In the genomic region with DNA sequence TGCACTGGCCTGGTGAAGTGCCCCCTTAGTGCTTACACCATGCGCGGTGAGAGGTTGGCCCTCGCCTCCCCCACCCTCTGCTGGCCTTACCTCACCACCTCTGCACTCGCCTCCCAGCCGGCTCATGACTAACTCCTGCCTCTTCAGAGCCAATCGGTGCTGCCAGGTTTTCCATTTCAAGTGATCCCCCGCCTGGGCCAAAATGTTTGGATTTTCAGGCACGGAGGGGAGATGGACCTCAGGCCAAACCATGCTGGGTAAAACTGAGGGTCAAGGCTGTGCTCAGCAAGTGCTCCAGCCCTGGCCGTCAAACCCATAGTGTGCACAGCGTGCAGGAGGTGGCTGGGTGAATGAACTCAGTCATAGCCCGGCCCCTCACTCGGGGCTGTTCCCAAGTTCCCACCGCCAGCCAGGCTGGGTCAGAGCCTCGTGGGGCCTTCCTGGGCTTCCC, we compare ENCODE assay signal across 10 cellular contexts.
DNase-seq lines count a peak whose midpoint lies in the region; ATAC-seq lines count a peak whose summit lies in the region.
"Had no signal": no experiment of that assay in that cellular context is flagged by ENCODE, and none has a peak within 500 bp of the region (broad histone marks: within the 10 kb centered on the region; RNA-seq: fewer than 3 reads in every experiment).

No MANE protein-coding gene starts in this region.

- H3K4me1 Mint-ChIP-seq in effector memory CD8-positive, alpha-beta T cell (ENCODE audit: low read depth in 2 of 2): peaks cover 11 to 16% of the 10 kb centered on the region in 2 donors

- H3K4me3 Mint-ChIP-seq in effector memory CD8-positive, alpha-beta T cell: no peak overlapping the region

- ATAC-seq in left ventricle myocardium superior: no peak
- ATAC-seq in effector memory CD8-positive, alpha-beta T cell (replicated peaks): no peak
- ATAC-seq in HG02571 (IDR thresholded peaks at IDR 0.05; ENCODE audit: unreplicated experiment): no peak

- no peaks in the 10 kb centered on the region for H3K9me3 Mint-ChIP-seq in effector memory CD8-positive, alpha-beta T cell

- peaks cover 0 to 13% of the 10 kb centered on the region in 2 donors for H3K27me3 Mint-ChIP-seq in effector memory CD8-positive, alpha-beta T cell

- no peak overlapping the region for H3K27ac Mint-ChIP-seq in effector memory CD8-positive, alpha-beta T cell

- intact Hi-C loops in cardiac septum (cut with DNase I) (no loop called here), left ventricle myocardium superior (cut with micrococcal nuclease) (no loop called here)

- H3K36me3 Mint-ChIP-seq in effector memory CD8-positive, alpha-beta T cell (ENCODE audit: insufficient read depth): no peaks in the 10 kb centered on the region

- DNase-seq in cardiac septum (ENCODE audit: low spot score) (peak; percentile 76), left ventricle myocardium superior (no peak), dermis blood vessel endothelial cell (peak; percentile 73), lung microvascular endothelial cell (ENCODE audit: low read depth in 2 of 2) (peak; percentile 45 to 71), COLO829 (ENCODE audit: low spot score) (no peak), activated T-cell treated with anti-CD3 and anti-CD28 coated beads for 4 hours (no peak)
- no peak for DNase-seq in effector memory CD8-positive, alpha-beta T cell
- DNase-seq: activated CD8-positive, alpha-beta memory T cell treated with anti-CD3 and anti-CD28 coated beads for 24 hours; NCI-H82 had no signal

Comparison
In these comparisons a context has a peak if more than half of its experiments do, and no peak if none do; other contexts are left out.
1. DNase-seq: peak in cardiac septum (single experiment), dermis blood vessel endothelial cell (single experiment) and lung microvascular endothelial cell (2 of 2); none in left ventricle myocardium superior (single experiment), effector memory CD8-positive, alpha-beta T cell (0 of 3), COLO829 (single experiment) and activated T-cell treated with anti-CD3 and anti-CD28 coated beads for 4 hours (single experiment).